ENCODE assay signal across 1 cellular context in genomic region chr9:2838984-2839367, GRCh38.
TF ChIP-seq lines count a peak whose summit lies in the region.

No MANE protein-coding gene starts in this region.

TF ChIP-seq in IMR-90, 13 proteins besides CTCF, POLR2A, EP300 and RAD21:
- TF ChIP-seq RCOR1 (IDR thresholded peaks at IDR 0.05; ENCODE audit: insufficient replicate concordance, low read length) (no peak), ELK1 (IDR thresholded peaks at IDR 0.05; ENCODE audit: borderline replicate concordance, low read depth, low read length) (no peak), RFX5 (IDR thresholded peaks at IDR 0.05; ENCODE audit: low read depth, low read length) (no peak), CEBPB (IDR thresholded peaks at IDR 0.05; ENCODE audit: low read depth, low read length) (no peak), FOS (IDR thresholded peaks at IDR 0.05; ENCODE audit: low read depth, low read length) (no peak), BHLHE40 (IDR thresholded peaks at IDR 0.05; ENCODE audit: low read depth, low read length) (no peak), NFE2L2 (IDR thresholded peaks at IDR 0.05; ENCODE audit: low read depth, low read length) (no peak), MXI1 (IDR thresholded peaks at IDR 0.05; ENCODE audit: borderline replicate concordance, low read depth, low read length) (no peak), USF2 (IDR thresholded peaks at IDR 0.05; ENCODE audit: low read depth, low read length) (no peak), CHD1 (IDR thresholded peaks at IDR 0.05; ENCODE audit: low read depth, low read length) (no peak), MAFK (IDR thresholded peaks at IDR 0.05; ENCODE audit: low read depth, low read length) (no peak), MAZ (IDR thresholded peaks at IDR 0.05; ENCODE audit: borderline replicate concordance, low read depth, low read length) (no peak), SMC3 (IDR thresholded peaks at IDR 0.05; ENCODE audit: low read depth, low read length) (no peak)
